Comparison of ENCODE assay signal across 1 cellular context in the genomic region with DNA sequence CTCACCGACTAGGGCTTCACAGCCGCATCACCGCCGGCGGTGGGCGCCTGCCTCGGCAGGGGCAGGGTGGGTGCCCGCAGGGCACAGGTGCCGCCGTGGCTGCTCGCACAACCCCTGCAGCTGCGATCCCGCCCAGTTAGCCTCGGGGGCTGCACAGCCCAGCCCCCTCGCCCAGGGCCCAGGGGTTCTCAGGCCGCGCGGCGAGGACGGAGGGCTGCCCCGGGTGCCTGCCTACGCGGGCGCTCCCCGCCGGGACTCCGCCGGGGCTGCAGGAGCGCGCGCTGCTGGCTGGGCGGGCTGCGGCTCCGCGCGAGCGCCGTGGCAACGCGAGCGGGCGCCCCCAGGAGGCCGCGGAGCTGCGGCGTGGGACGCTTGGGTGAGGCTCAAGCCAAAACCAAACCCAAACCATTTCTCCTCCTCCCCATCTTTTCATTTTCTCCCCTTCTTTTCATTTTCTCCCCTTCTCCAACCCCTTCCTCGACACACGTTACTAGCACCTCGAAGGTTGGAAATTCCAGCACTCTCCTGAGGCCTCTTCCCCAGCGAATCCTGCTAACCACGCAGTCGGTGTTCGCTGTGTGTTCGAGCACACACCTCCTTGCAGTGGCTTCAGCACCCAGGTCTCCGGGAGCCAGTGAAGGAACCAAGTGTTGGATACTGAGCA.
TF ChIP-seq lines count a peak whose summit lies in the region.

A gene with protein sequence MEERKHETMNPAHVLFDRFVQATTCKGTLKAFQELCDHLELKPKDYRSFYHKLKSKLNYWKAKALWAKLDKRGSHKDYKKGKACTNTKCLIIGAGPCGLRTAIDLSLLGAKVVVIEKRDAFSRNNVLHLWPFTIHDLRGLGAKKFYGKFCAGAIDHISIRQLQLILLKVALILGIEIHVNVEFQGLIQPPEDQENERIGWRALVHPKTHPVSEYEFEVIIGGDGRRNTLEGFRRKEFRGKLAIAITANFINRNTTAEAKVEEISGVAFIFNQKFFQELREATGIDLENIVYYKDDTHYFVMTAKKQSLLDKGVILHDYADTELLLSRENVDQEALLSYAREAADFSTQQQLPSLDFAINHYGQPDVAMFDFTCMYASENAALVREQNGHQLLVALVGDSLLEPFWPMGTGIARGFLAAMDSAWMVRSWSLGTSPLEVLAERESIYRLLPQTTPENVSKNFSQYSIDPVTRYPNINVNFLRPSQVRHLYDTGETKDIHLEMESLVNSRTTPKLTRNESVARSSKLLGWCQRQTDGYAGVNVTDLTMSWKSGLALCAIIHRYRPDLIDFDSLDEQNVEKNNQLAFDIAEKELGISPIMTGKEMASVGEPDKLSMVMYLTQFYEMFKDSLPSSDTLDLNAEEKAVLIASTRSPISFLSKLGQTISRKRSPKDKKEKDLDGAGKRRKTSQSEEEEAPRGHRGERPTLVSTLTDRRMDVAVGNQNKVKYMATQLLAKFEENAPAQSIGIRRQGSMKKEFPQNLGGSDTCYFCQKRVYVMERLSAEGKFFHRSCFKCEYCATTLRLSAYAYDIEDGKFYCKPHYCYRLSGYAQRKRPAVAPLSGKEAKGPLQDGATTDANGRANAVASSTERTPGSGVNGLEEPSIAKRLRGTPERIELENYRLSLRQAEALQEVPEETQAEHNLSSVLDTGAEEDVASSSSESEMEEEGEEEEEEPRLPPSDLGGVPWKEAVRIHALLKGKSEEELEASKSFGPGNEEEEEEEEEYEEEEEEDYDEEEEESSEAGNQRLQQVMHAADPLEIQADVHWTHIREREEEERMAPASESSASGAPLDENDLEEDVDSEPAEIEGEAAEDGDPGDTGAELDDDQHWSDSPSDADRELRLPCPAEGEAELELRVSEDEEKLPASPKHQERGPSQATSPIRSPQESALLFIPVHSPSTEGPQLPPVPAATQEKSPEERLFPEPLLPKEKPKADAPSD (N-terminal part only) (minus strand): TSS at position 286 of the 664 bp plus-strand sequence. CDS start 117,749 bp downstream, outside the sequence.

TF ChIP-seq in HepG2, 621 proteins besides CTCF, POLR2A, EP300 and RAD21 (continued from another document and continues in another):
- TF ChIP-seq, protein P1, sequence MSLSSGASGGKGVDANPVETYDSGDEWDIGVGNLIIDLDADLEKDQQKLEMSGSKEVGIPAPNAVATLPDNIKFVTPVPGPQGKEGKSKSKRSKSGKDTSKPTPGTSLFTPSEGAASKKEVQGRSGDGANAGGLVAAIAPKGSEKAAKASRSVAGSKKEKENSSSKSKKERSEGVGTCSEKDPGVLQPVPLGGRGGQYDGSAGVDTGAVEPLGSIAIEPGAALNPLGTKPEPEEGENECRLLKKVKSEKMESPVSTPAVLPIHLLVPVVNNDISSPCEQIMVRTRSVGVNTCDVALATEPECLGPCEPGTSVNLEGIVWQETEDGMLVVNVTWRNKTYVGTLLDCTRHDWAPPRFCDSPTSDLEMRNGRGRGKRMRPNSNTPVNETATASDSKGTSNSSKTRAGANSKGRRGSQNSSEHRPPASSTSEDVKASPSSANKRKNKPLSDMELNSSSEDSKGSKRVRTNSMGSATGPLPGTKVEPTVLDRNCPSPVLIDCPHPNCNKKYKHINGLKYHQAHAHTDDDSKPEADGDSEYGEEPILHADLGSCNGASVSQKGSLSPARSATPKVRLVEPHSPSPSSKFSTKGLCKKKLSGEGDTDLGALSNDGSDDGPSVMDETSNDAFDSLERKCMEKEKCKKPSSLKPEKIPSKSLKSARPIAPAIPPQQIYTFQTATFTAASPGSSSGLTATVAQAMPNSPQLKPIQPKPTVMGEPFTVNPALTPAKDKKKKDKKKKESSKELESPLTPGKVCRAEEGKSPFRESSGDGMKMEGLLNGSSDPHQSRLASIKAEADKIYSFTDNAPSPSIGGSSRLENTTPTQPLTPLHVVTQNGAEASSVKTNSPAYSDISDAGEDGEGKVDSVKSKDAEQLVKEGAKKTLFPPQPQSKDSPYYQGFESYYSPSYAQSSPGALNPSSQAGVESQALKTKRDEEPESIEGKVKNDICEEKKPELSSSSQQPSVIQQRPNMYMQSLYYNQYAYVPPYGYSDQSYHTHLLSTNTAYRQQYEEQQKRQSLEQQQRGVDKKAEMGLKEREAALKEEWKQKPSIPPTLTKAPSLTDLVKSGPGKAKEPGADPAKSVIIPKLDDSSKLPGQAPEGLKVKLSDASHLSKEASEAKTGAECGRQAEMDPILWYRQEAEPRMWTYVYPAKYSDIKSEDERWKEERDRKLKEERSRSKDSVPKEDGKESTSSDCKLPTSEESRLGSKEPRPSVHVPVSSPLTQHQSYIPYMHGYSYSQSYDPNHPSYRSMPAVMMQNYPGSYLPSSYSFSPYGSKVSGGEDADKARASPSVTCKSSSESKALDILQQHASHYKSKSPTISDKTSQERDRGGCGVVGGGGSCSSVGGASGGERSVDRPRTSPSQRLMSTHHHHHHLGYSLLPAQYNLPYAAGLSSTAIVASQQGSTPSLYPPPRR (CRISPR knock-in tag; IDR thresholded peaks at IDR 0.05; ENCODE audit: borderline replicate concordance) = no peak
- TF ChIP-seq, protein P2, sequence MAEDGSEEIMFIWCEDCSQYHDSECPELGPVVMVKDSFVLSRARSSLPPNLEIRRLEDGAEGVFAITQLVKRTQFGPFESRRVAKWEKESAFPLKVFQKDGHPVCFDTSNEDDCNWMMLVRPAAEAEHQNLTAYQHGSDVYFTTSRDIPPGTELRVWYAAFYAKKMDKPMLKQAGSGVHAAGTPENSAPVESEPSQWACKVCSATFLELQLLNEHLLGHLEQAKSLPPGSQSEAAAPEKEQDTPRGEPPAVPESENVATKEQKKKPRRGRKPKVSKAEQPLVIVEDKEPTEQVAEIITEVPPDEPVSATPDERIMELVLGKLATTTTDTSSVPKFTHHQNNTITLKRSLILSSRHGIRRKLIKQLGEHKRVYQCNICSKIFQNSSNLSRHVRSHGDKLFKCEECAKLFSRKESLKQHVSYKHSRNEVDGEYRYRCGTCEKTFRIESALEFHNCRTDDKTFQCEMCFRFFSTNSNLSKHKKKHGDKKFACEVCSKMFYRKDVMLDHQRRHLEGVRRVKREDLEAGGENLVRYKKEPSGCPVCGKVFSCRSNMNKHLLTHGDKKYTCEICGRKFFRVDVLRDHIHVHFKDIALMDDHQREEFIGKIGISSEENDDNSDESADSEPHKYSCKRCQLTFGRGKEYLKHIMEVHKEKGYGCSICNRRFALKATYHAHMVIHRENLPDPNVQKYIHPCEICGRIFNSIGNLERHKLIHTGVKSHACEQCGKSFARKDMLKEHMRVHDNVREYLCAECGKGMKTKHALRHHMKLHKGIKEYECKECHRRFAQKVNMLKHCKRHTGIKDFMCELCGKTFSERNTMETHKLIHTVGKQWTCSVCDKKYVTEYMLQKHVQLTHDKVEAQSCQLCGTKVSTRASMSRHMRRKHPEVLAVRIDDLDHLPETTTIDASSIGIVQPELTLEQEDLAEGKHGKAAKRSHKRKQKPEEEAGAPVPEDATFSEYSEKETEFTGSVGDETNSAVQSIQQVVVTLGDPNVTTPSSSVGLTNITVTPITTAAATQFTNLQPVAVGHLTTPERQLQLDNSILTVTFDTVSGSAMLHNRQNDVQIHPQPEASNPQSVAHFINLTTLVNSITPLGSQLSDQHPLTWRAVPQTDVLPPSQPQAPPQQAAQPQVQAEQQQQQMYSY (CRISPR knock-in tag; IDR thresholded peaks at IDR 0.05) = no peak
- TF ChIP-seq, protein P3, sequence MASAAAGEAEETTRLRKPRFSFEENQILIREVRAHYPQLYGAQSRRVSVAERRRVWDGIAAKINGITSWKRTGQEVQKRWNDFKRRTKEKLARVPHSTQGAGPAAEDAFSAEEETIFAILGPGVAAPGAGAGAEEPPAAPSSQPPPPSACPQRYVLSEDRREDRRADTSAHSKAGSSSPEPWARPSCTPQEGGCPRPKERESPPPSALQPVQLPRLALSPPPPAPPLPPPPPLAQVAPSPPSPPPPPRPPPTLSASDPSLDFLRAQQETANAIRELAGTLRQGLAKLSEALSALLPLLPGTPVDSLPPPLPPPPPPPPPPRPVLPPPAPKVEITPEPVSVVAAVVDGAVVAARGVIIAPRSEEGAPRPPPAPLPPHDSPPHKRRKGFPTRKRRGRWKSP (CRISPR knock-in tag; IDR thresholded peaks at IDR 0.05) = no peak
- TF ChIP-seq RXRA (CRISPR knock-in tag; IDR thresholded peaks at IDR 0.05) = no peak
- no peak for TF ChIP-seq ZNF773 (CRISPR knock-in tag; IDR thresholded peaks at IDR 0.05; ENCODE audit: borderline replicate concordance)
- TF ChIP-seq CEBPB (IDR thresholded peaks at IDR 0.05; ENCODE audit: borderline replicate concordance, low read depth, low read length) = no peak
- TF ChIP-seq ZNF749 (CRISPR knock-in tag; IDR thresholded peaks at IDR 0.05; ENCODE audit: borderline replicate concordance) = no peak
- TF ChIP-seq ZNF264 (CRISPR knock-in tag; IDR thresholded peaks at IDR 0.05) = no peak
- TF ChIP-seq, protein P4, sequence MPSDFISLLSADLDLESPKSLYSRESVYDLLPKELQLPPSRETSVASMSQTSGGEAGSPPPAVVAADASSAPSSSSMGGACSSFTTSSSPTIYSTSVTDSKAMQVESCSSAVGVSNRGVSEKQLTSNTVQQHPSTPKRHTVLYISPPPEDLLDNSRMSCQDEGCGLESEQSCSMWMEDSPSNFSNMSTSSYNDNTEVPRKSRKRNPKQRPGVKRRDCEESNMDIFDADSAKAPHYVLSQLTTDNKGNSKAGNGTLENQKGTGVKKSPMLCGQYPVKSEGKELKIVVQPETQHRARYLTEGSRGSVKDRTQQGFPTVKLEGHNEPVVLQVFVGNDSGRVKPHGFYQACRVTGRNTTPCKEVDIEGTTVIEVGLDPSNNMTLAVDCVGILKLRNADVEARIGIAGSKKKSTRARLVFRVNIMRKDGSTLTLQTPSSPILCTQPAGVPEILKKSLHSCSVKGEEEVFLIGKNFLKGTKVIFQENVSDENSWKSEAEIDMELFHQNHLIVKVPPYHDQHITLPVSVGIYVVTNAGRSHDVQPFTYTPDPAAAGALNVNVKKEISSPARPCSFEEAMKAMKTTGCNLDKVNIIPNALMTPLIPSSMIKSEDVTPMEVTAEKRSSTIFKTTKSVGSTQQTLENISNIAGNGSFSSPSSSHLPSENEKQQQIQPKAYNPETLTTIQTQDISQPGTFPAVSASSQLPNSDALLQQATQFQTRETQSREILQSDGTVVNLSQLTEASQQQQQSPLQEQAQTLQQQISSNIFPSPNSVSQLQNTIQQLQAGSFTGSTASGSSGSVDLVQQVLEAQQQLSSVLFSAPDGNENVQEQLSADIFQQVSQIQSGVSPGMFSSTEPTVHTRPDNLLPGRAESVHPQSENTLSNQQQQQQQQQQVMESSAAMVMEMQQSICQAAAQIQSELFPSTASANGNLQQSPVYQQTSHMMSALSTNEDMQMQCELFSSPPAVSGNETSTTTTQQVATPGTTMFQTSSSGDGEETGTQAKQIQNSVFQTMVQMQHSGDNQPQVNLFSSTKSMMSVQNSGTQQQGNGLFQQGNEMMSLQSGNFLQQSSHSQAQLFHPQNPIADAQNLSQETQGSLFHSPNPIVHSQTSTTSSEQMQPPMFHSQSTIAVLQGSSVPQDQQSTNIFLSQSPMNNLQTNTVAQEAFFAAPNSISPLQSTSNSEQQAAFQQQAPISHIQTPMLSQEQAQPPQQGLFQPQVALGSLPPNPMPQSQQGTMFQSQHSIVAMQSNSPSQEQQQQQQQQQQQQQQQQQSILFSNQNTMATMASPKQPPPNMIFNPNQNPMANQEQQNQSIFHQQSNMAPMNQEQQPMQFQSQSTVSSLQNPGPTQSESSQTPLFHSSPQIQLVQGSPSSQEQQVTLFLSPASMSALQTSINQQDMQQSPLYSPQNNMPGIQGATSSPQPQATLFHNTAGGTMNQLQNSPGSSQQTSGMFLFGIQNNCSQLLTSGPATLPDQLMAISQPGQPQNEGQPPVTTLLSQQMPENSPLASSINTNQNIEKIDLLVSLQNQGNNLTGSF (CRISPR knock-in tag; IDR thresholded peaks at IDR 0.05) = 0 out of 2 replicates have a peak, but pooled peaks have one; percentile 32
- no peak for TF ChIP-seq ZNF616 (CRISPR knock-in tag; IDR thresholded peaks at IDR 0.05; ENCODE audit: low read depth)
- no peak for TF ChIP-seq CEBPG (CRISPR knock-in tag; IDR thresholded peaks at IDR 0.05)
- TF ChIP-seq, protein P5, sequence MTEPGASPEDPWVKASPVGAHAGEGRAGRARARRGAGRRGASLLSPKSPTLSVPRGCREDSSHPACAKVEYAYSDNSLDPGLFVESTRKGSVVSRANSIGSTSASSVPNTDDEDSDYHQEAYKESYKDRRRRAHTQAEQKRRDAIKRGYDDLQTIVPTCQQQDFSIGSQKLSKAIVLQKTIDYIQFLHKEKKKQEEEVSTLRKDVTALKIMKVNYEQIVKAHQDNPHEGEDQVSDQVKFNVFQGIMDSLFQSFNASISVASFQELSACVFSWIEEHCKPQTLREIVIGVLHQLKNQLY (CRISPR knock-in tag; IDR thresholded peaks at IDR 0.05) = no peak
- no peak for TF ChIP-seq FOXK2 (IDR thresholded peaks at IDR 0.05)
- no peak for TF ChIP-seq YEATS2 (CRISPR knock-in tag; IDR thresholded peaks at IDR 0.05; ENCODE audit: borderline replicate concordance)
- no peak for TF ChIP-seq ZNF567 (CRISPR knock-in tag; IDR thresholded peaks at IDR 0.05; ENCODE audit: borderline replicate concordance)
- no peak for TF ChIP-seq SIX4 (CRISPR knock-in tag; IDR thresholded peaks at IDR 0.05)
- no peak for TF ChIP-seq HOXD1 (CRISPR knock-in tag; IDR thresholded peaks at IDR 0.05)
- no peak for TF ChIP-seq MEIS1 (CRISPR knock-in tag; IDR thresholded peaks at IDR 0.05; ENCODE audit: borderline replicate concordance)
- TF ChIP-seq CENPT (CRISPR knock-in tag; IDR thresholded peaks at IDR 0.05; ENCODE audit: low read depth) = no peak
- TF ChIP-seq ZNF672 (CRISPR knock-in tag; IDR thresholded peaks at IDR 0.05) = no peak
- TF ChIP-seq BRCA1 (CRISPR knock-in tag; IDR thresholded peaks at IDR 0.05) = no peak
- peak; percentile 62 for TF ChIP-seq STAG1 (CRISPR knock-in tag; IDR thresholded peaks at IDR 0.05)
- TF ChIP-seq, protein P6, sequence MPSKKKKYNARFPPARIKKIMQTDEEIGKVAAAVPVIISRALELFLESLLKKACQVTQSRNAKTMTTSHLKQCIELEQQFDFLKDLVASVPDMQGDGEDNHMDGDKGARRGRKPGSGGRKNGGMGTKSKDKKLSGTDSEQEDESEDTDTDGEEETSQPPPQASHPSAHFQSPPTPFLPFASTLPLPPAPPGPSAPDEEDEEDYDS (CRISPR knock-in tag; IDR thresholded peaks at IDR 0.05) = no peak
- TF ChIP-seq, protein P7, sequence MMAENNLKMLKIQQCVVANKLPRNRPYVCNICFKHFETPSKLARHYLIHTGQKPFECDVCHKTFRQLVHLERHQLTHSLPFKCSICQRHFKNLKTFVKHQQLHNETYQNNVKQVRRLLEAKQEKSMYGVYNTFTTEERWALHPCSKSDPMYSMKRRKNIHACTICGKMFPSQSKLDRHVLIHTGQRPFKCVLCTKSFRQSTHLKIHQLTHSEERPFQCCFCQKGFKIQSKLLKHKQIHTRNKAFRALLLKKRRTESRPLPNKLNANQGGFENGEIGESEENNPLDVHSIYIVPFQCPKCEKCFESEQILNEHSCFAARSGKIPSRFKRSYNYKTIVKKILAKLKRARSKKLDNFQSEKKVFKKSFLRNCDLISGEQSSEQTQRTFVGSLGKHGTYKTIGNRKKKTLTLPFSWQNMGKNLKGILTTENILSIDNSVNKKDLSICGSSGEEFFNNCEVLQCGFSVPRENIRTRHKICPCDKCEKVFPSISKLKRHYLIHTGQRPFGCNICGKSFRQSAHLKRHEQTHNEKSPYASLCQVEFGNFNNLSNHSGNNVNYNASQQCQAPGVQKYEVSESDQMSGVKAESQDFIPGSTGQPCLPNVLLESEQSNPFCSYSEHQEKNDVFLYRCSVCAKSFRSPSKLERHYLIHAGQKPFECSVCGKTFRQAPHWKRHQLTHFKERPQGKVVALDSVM (CRISPR knock-in tag; IDR thresholded peaks at IDR 0.05) = peak; percentile 27; the same call in 1 of the 2 replicates
- no peak for TF ChIP-seq ISX (CRISPR knock-in tag; conservative IDR thresholded peaks at IDR 0.05)
- TF ChIP-seq KDM2A (CRISPR knock-in tag; IDR thresholded peaks at IDR 0.05; ENCODE audit: borderline replicate concordance, low read depth) = peak; percentile 52; the same call in 1 of the 2 replicates
- TF ChIP-seq ELF1 (CRISPR knock-in tag; IDR thresholded peaks at IDR 0.05) = no peak
- no peak for TF ChIP-seq HDAC1 (CRISPR knock-in tag; IDR thresholded peaks at IDR 0.05)
